ENCODE assay signal across 1 cellular context in genomic region chr17:81831563-81831956, GRCh38.
TF ChIP-seq lines count a peak whose summit lies in the region.

No MANE protein-coding gene starts in this region.

TF ChIP-seq in A549, 52 proteins besides CTCF, POLR2A, EP300 and RAD21 (continued from another document):
- TF ChIP-seq NFE2L2 (conservative IDR thresholded peaks at IDR 0.05; ENCODE audit: low read length) (no peak), MAFK (IDR thresholded peaks at IDR 0.05; ENCODE audit: partially characterized antibody) (no peak), HEYL (CRISPR knock-in tag; IDR thresholded peaks at IDR 0.05) (no peak), HOXB13 (CRISPR knock-in tag; IDR thresholded peaks at IDR 0.05; ENCODE audit: low read depth) (no peak)
